In the genomic region with DNA sequence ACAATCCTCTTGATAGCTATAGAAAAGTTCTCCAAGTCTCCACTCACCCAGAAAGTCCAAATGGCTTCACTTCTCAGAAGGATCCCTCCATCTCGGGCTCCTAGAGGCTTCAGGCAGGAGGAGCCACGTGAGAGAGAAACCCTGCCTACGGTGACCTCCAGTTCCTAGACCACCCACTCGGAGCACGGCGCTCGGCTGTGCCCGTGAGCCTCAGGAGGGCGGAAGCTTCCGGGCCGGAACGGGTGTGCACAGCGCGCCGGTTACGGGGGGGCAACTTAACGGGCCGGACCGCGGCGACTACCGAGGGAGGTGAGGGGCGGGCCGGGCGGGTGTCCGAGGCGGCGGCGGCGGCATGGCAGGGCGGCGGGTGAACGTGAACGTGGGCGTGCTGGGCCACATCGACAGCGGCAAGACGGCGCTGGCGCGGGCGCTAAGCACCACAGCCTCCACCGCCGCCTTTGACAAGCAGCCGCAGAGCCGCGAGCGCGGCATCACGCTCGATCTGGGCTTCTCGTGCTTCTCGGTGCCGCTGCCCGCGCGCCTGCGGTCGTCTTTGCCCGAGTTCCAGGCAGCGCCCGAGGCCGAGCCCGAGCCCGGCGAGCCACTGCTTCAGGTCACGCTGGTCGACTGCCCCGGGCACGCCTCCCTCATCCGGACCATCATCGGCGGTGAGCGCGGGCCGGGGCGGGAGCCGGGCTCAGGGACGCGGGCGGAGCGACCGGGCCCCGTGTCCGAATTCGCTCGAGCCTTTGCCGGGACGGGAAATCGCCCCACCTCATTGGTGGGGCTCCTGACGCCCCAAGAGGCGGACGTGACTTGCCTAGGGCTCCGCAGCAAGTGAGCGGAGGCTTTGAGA, we compare ENCODE assay signal across 8 cellular contexts. TPM values are rescaled to one million over a fixed set of nuclear protein-coding genes. Genes with fewer than 3 reads are reported as not detected.
A peak's percentile ranks its signal among the peaks of the same experiment; 100 is the strongest.
DNase-seq lines count a peak whose midpoint lies in the region; ATAC-seq and TF ChIP-seq lines count a peak whose summit lies in the region.

A gene with protein sequence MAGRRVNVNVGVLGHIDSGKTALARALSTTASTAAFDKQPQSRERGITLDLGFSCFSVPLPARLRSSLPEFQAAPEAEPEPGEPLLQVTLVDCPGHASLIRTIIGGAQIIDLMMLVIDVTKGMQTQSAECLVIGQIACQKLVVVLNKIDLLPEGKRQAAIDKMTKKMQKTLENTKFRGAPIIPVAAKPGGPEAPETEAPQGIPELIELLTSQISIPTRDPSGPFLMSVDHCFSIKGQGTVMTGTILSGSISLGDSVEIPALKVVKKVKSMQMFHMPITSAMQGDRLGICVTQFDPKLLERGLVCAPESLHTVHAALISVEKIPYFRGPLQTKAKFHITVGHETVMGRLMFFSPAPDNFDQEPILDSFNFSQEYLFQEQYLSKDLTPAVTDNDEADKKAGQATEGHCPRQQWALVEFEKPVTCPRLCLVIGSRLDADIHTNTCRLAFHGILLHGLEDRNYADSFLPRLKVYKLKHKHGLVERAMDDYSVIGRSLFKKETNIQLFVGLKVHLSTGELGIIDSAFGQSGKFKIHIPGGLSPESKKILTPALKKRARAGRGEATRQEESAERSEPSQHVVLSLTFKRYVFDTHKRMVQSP (plus strand): TSS at position 326 of the 856 bp plus-strand sequence. CDS start 27 bp downstream, at position 353.

- H3K9me3 ChIP-seq in HUES6 (ENCODE audit: control insufficient read depth, insufficient read depth, low read depth, low read length) (no peaks in the 10 kb centered on the region), OCI-LY3 (ENCODE audit: insufficient read depth, low read length) (no peaks in the 10 kb centered on the region)

- H3K4me2 ChIP-seq in OCI-LY3 (ENCODE audit: low read length), result peak within 1 kb of the TSS; percentile 88

- H4K20me1 ChIP-seq in OCI-LY3 (ENCODE audit: insufficient read depth, low read length), result no peaks in the 10 kb centered on the region

- H3K36me3 ChIP-seq in HUES6 (ENCODE audit: control insufficient read depth, insufficient read depth, low read length) (peaks cover 12% of the 10 kb centered on the region), OCI-LY3 (replicated peaks; ENCODE audit: low read depth, low read length) (peaks cover 18% of the 10 kb centered on the region)

- H3K27me3 ChIP-seq in HUES6 (ENCODE audit: control insufficient read depth, insufficient read depth, low read length) (no peaks in the 10 kb centered on the region), OCI-LY3 (ENCODE audit: low read depth, low read length) (no peaks in the 10 kb centered on the region)

- H3K4me1 ChIP-seq in HUES6 (ENCODE audit: control insufficient read depth, insufficient read depth, low read length), result no peaks in the 10 kb centered on the region; the same call in 1 of the 2 replicates
- peaks cover 9% of the 10 kb centered on the region for H3K4me1 ChIP-seq in OCI-LY3 (ENCODE audit: low read length)

- peak; percentile 85 for ATAC-seq in GM21447 (IDR thresholded peaks at IDR 0.05; ENCODE audit: unreplicated experiment)

- H3K27ac ChIP-seq in HUES6 (ENCODE audit: low read depth, low read length) (peak within 1 kb of the TSS; percentile 26; the same call in 1 of the 2 replicates), OCI-LY3 (ENCODE audit: low read length) (peak within 1 kb of the TSS; percentile 46)

- peak; percentile 48 for DNase-seq in DMS 273 treated with DMSO at 0.1 percent for 48 hours (lab: John Stamatoyannopoulos, UW)
- peak; percentile 72 for DNase-seq in activated T-cell treated with anti-CD3 and anti-CD28 coated beads for 1 hour (ENCODE audit: low read depth)
- DNase-seq in epithelial cell of esophagus (ENCODE audit: low read depth), result peak; percentile 80
- peak; percentile 68 for DNase-seq in mucosa of gallbladder (ENCODE audit: low spot score)
- peak; percentile 81 for DNase-seq in stimulated activated CD8-positive, alpha-beta memory T cell treated with anti-CD3 and anti-CD28 coated beads, Interleukin-4, amount 100 ng/mL, for 24 hours (ENCODE audit: low read depth)

- H3K4me3 ChIP-seq in HUES6 (ENCODE audit: low read depth, low read length), result peak within 1 kb of the TSS; percentile 99
- H3K4me3 ChIP-seq in OCI-LY3 (ENCODE audit: low read length), result peak within 1 kb of the TSS; percentile 80
- peak within 1 kb of the TSS; percentile 54 for H3K4me3 ChIP-seq in epithelial cell of esophagus (ENCODE audit: low read length)

- peak within 1 kb of the TSS; percentile 91 for H3K9ac ChIP-seq in HUES6 (ENCODE audit: low read length)
- H3K9ac ChIP-seq in OCI-LY3 (ENCODE audit: low read length), result peak within 1 kb of the TSS; percentile 66

- peaks cover 23% of the 10 kb centered on the region for H3K79me2 ChIP-seq in OCI-LY3 (ENCODE audit: low read length)

- TF ChIP-seq CTCF in OCI-LY3 (IDR thresholded peaks at IDR 0.05; ENCODE audit: low read depth, low read length) (no peak), epithelial cell of esophagus (IDR thresholded peaks at IDR 0.05; ENCODE audit: insufficient read depth, low read depth, low read length, missing control alignments) (no peak)

- peak within 1 kb of the TSS; percentile 83; the same call in 1 of the 2 replicates for H2AFZ ChIP-seq in OCI-LY3 (ENCODE audit: low read depth, low read length)

RNA-seq across cellular contexts. Expression of the gene that starts here (rescaled TPM):
- total RNA-seq in mucosa of gallbladder, result 11.7 TPM

Comparison
In these comparisons a context has a peak if more than half of its experiments do, and no peak if none do; other contexts are left out.
1. Peak in every context shown above with its lines: DNase-seq, ATAC-seq, H3K4me3 ChIP-seq and H3K27ac ChIP-seq.